Comparison of ENCODE assay signal across 26 cellular contexts in the genomic region with DNA sequence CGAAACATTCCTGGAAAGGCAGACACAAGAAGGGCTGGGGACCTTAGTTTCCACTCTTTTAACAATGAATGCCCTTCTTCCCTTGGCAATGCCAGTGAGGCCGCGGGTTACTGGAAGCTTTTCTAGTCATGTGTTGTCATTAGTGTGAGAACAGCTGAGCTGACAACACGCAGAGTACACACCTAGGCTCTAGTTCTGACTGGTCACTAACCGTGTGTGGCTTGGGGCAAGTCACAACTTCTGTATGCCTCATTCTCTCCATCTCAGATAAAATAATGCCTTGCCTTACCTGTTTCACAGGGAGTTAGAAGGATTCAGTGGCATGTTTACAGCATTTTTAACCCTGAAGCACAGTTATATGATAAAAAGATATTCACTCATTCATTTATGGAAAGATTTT. TPM values are rescaled to one million over a fixed set of nuclear protein-coding genes. Genes with fewer than 3 reads are reported as not detected.
"Had no signal": no experiment of that assay in that cellular context is flagged by ENCODE, and none has a peak within 500 bp of the region (broad histone marks: within the 10 kb centered on the region; RNA-seq: fewer than 3 reads in every experiment).

No MANE protein-coding gene starts in this region.

- H3K4me3 ChIP-seq: pancreas, psoas muscle, right lobe of liver, sigmoid colon, suprapubic skin, testis, tibial artery, transverse colon, upper lobe of right lung, uterus had no signal

- H3K27me3 ChIP-seq: neutrophil, pancreas, right lobe of liver, sigmoid colon, suprapubic skin, testis, tibial artery, transverse colon, upper lobe of right lung, uterus had no signal

- ATAC-seq: naive thymus-derived CD8-positive, alpha-beta T cell; natural killer cell treated with Interleukin-12 subunit alpha and Interleukin-12 subunit beta and Interleukin-15 and Interleukin-18, amount 100 ng/mL, for 72 hours; pancreas; psoas muscle; right cardiac atrium; right lobe of liver; stimulated activated memory B cell treated with anti-CD40 and anti-IgM and Interleukin-4, amounts not matched to agents 10 μg/mL and 1 μg/mL and 100 μg/mL, for 72 hours; stimulated activated naive CD8-positive, alpha-beta T cell treated with anti-CD3 and anti-CD28 coated beads, Interleukin-15, amount 100 ng/mL, for 72 hours; stimulated activated naive CD8-positive, alpha-beta T cell treated with anti-CD3 and anti-CD28 coated beads, Interleukin-15, Interleukin-2, amounts not matched to agents 100 U/mL and 50 U/mL, for 24 hours; upper lobe of right lung had no signal

- H3K36me3 ChIP-seq: uterus had no signal

- DNase-seq: naive B cell; naive thymus-derived CD8-positive, alpha-beta T cell; nephron progenitor cell; nucleus accumbens; pancreas; psoas muscle; right cardiac atrium; right lobe of liver; sigmoid colon; small intestine; stimulated activated CD4-positive, alpha-beta T cell treated with anti-CD3 and anti-CD28 coated beads, Interleukin-15, amount 100 ng/mL, for 24 hours; stimulated activated CD4-positive, alpha-beta T cell treated with anti-CD3 and anti-CD28 coated beads, Interleukin-4, amount 100 ng/mL, for 24 hours; stimulated activated naive CD4-positive, alpha-beta T cell; stimulated activated naive CD8-positive, alpha-beta T cell treated with anti-CD3 and anti-CD28 coated beads, Interleukin-15, amount 100 ng/mL, for 72 hours; stimulated activated naive CD8-positive, alpha-beta T cell treated with anti-CD3 and anti-CD28 coated beads, Interleukin-15, Interleukin-2, amounts not matched to agents 100 U/mL and 50 U/mL, for 24 hours; substantia nigra; testis; tibial artery; transverse colon; upper lobe of right lung; uterus had no signal

- FAIRE-seq: pancreas, small intestine had no signal

RNA-seq across cellular contexts. Expression of a gene that starts 55.6 kb away (rescaled TPM):
- total RNA-seq: neural crest cell had no signal
